In genomic region chr17:8031261-8031661, GRCh38 we compare ENCODE assay signal across 18 cellular contexts. TPM values are rescaled to one million over a fixed set of nuclear protein-coding genes. Genes with fewer than 3 reads are reported as not detected.
A peak's percentile ranks its signal among the peaks of the same experiment; 100 is the strongest.
DNase-seq lines count a peak whose midpoint lies in the region; ATAC-seq and TF ChIP-seq lines count a peak whose summit lies in the region.
"Had no signal": no experiment of that assay in that cellular context is flagged by ENCODE, and none has a peak within 500 bp of the region (broad histone marks: within the 10 kb centered on the region; RNA-seq: fewer than 3 reads in every experiment).

No MANE protein-coding gene starts in this region.

- TF ChIP-seq CTCF in liver (IDR thresholded peaks at IDR 0.05; ENCODE audit: low read depth, low read length, missing input control), result no peak
- no peak for TF ChIP-seq CTCF in transverse colon (IDR thresholded peaks at IDR 0.05)

- no peak overlapping the region for H2AK5ac ChIP-seq in mesendoderm (ENCODE audit: low read length)

- H3K4me1 ChIP-seq in right cardiac atrium (ENCODE audit: control insufficient read depth, insufficient read depth, low read length) (no peaks in the 10 kb centered on the region), liver (ENCODE audit: control insufficient read depth in 4 of 4, insufficient read depth in 4 of 4, low read length in 3 of 4) (peaks cover 0 to 9% (median 1%) of the 10 kb centered on the region in 4 donors), mesendoderm (ENCODE audit: control insufficient read depth, low read depth, low read length) (no peaks in the 10 kb centered on the region), transverse colon (no peaks in the 10 kb centered on the region)
- H3K4me1 ChIP-seq: BLaER1 had no signal

- no peaks in the 10 kb centered on the region for H3K79me2 ChIP-seq in mesendoderm (ENCODE audit: control insufficient read depth, insufficient read depth, low read length)

- in situ Hi-C loops in transverse colon (cut with MboI; ENCODE audit: low pct_ligation_motif_present in 1 of 4, low pct_unique_long_range_greater_than_20kb in 1 of 4, low sequenced_read_pairs in 3 of 4), result no loop called here

- H3K4me3 ChIP-seq in right cardiac atrium (ENCODE audit: low read length), result no peak overlapping the region
- H3K4me3 ChIP-seq in liver (ENCODE audit: low read depth in 1 of 3, low read length in 3 of 3), result no peak overlapping the region
- no peak overlapping the region for H3K4me3 ChIP-seq in mesendoderm (ENCODE audit: low read length)
- H3K4me3 ChIP-seq in transverse colon, result no peak overlapping the region
- H3K4me3 ChIP-seq: BLaER1 had no signal

- H3K18ac ChIP-seq in mesendoderm (ENCODE audit: low read length), result no peak overlapping the region

- no peaks in the 10 kb centered on the region for H3K9me3 ChIP-seq in right cardiac atrium (ENCODE audit: control insufficient read depth, low read length)
- no peaks in the 10 kb centered on the region for H3K9me3 ChIP-seq in liver (ENCODE audit: control insufficient read depth in 4 of 4, low read length in 3 of 4)
- no peaks in the 10 kb centered on the region for H3K9me3 ChIP-seq in transverse colon
- H3K9me3 ChIP-seq: BLaER1 had no signal

- TF ChIP-seq EP300 in transverse colon (IDR thresholded peaks at IDR 0.05; ENCODE audit: low read depth), result no peak

- no peak overlapping the region for H4K8ac ChIP-seq in mesendoderm (ENCODE audit: low read depth, low read length)

- no peak overlapping the region for H3K9ac ChIP-seq in liver (ENCODE audit: low read depth in 1 of 2, low read length in 2 of 2)
- no peak overlapping the region for H3K9ac ChIP-seq in mesendoderm (ENCODE audit: low read length)
- H3K9ac ChIP-seq: BLaER1 had no signal

- H4K5ac ChIP-seq in mesendoderm (ENCODE audit: low read length), result no peak overlapping the region

- no peak overlapping the region for H2BK120ac ChIP-seq in mesendoderm (ENCODE audit: low read depth, low read length)

- TF ChIP-seq POLR2A in transverse colon (IDR thresholded peaks at IDR 0.05), result no peak

- H3K27ac ChIP-seq in right cardiac atrium (ENCODE audit: low read length) (no peak overlapping the region), liver (ENCODE audit: low read depth in 1 of 2, low read length in 2 of 2) (no peak overlapping the region), mesendoderm (ENCODE audit: low read depth, low read length) (no peak overlapping the region), transverse colon (no peak overlapping the region)
- H3K27ac ChIP-seq: BLaER1 had no signal

- H3K79me1 ChIP-seq in mesendoderm (ENCODE audit: low read length), result no peaks in the 10 kb centered on the region

- ATAC-seq in right cardiac atrium, result no peak
- ATAC-seq: CD8-positive, alpha-beta T cell had no signal

- H3K4ac ChIP-seq in mesendoderm (ENCODE audit: low read depth, low read length), result no peak overlapping the region

- 69% methylated on average over 6 of the region's 6 CpGs for WGBS in right cardiac atrium
- WGBS in liver, result 59% methylated on average over 6 of the region's 6 CpGs
- no CpG with 5 or more reads among the region's 6 CpGs for WGBS in mesendoderm (ENCODE audit: extremely low coverage, insufficient coverage, low lambda C conversion rate)
- WGBS in transverse colon (ENCODE audit: low coverage in 1 of 2), 2 donors, result 80% methylated on average over 6 of the region's 6 CpGs; no CpG with 5 or more reads in 1 of the 2 donors

- TF ChIP-seq RAD21 in liver (IDR thresholded peaks at IDR 0.05), result no peak

- H3K27me3 ChIP-seq in right cardiac atrium (ENCODE audit: control insufficient read depth, insufficient read depth) (no peaks in the 10 kb centered on the region), liver (ENCODE audit: control insufficient read depth in 4 of 4, insufficient read depth in 4 of 4, low read length in 3 of 4) (peaks cover 0 to 6% (median 0%) of the 10 kb centered on the region in 4 donors), mesendoderm (ENCODE audit: insufficient read depth, low read length, poor library complexity) (no peaks in the 10 kb centered on the region), transverse colon (peaks cover 38% of the 10 kb centered on the region)
- H3K27me3 ChIP-seq: BLaER1 had no signal

- no peak overlapping the region for H3K23ac ChIP-seq in mesendoderm (ENCODE audit: low read length)

- H3K56ac ChIP-seq in mesendoderm (ENCODE audit: low read length), result no peak overlapping the region

- no peak overlapping the region for H3K4me2 ChIP-seq in mesendoderm (ENCODE audit: low read length)
- H3K4me2 ChIP-seq: BLaER1 had no signal

- H2BK15ac ChIP-seq in mesendoderm (replicated peaks; ENCODE audit: low read depth), result no peak overlapping the region

- DNase-seq in cardiac septum (ENCODE audit: low spot score), result peak; percentile 47
- no peak for DNase-seq in right cardiac atrium
- peak; percentile 49 for DNase-seq in islet precursor cell
- no peak for DNase-seq in mesendoderm
- DNase-seq in transverse colon, result no peak
- DNase-seq in anterior cingulate cortex (lab: John Stamatoyannopoulos, UW), result no peak
- DNase-seq in NCI-H1694 (lab: John Stamatoyannopoulos, UW), result no peak
- DNase-seq: 8988T; Calu3; CD8-positive, alpha-beta T cell; DMS79 treated with DMSO at 0.1 percent for 48 hours; GF-D8; GOT3; H9 had no signal

- H2BK5ac ChIP-seq in mesendoderm (ENCODE audit: low read length), result no peak overlapping the region

- intact Hi-C loops in cardiac septum (cut with DNase I), result no loop called here
- intact Hi-C loops in right cardiac atrium (cut with DNase I), result no loop called here
- intact Hi-C loops in transverse colon (cut with DNase I; ENCODE audit: low total_unique reads), result no loop called here

- no peaks in the 10 kb centered on the region for H3K36me3 ChIP-seq in liver (ENCODE audit: control insufficient read depth in 4 of 4, insufficient read depth in 3 of 4, low read depth in 1 of 4, low read length in 3 of 4)
- no peaks in the 10 kb centered on the region for H3K36me3 ChIP-seq in mesendoderm (ENCODE audit: control insufficient read depth, insufficient read depth, low read length)
- H3K36me3 ChIP-seq in transverse colon, result no peaks in the 10 kb centered on the region
- H3K36me3 ChIP-seq: BLaER1 had no signal

TF ChIP-seq in liver, 16 proteins besides CTCF, POLR2A, EP300 and RAD21:
- TF ChIP-seq MAX (IDR thresholded peaks at IDR 0.05) (no peak), HNF4A (conservative IDR thresholded peaks at IDR 0.05) (peak; percentile 24 to 33)

RNA-seq across cellular contexts. Expression of gene ALOX15B, which starts 7.6 kb away (rescaled TPM):
- total RNA-seq in cardiac septum (not detected), right cardiac atrium (under 1 TPM; 0.25 to 0.68 (median 0.46) TPM), liver (1 to 10 TPM in 1 of 2 donors, under 1 TPM in 1; 0.92 to 1.0 TPM), transverse colon (10 to 100 TPM in 1 of 4 donors, 1 to 10 TPM in 3; 3.3 to 44.4 (median 5.4) TPM)
- polyA plus RNA-seq in right cardiac atrium (0.54 TPM), liver (under 1 TPM; 0.16 to 0.19 TPM)
- 0.03 TPM for polyA plus RNA-seq in mesendoderm (2013, experiment 1 of 2)
- polyA plus RNA-seq in mesendoderm (2013, experiment 2 of 2), result 0.07 TPM
- total RNA-seq: Calu3; CD8-positive, alpha-beta T cell; H9 had no signal
- polyA plus RNA-seq: AG04450 had no signal

RNA-seq across cellular contexts. Expression of gene GUCY2D, which starts 28.8 kb away (rescaled TPM):
- not detected for total RNA-seq in cardiac septum
- total RNA-seq in right cardiac atrium, result under 1 TPM in 3 of 4 donors, not detected in 1; 0.23 to 0.85 (median 0.31) TPM
- polyA plus RNA-seq in right cardiac atrium, result 0.09 TPM
- total RNA-seq in liver, result under 1 TPM in 1 of 2 donors, not detected in 1; 0.09 TPM
- polyA plus RNA-seq in liver, result under 1 TPM in 1 of 2 donors, not detected in 1; 0.14 TPM
- not detected for polyA plus RNA-seq in mesendoderm (2013, experiment 1 of 2)
- not detected for polyA plus RNA-seq in mesendoderm (2013, experiment 2 of 2)
- under 1 TPM in 1 of 4 donors, not detected in 3; 0.14 TPM for total RNA-seq in transverse colon
- total RNA-seq: A673; Calu3; CD8-positive, alpha-beta T cell had no signal
- polyA plus RNA-seq: AG04450 had no signal

RNA-seq across cellular contexts. Expression of gene ALOX12B, which starts 56.3 kb away (rescaled TPM):
- total RNA-seq in cardiac septum, result not detected
- total RNA-seq in right cardiac atrium, result under 1 TPM in 1 of 4 donors, not detected in 3; 0.71 TPM
- not detected for polyA plus RNA-seq in right cardiac atrium
- total RNA-seq in liver, result not detected
- polyA plus RNA-seq in liver, result not detected
- 0.01 TPM for polyA plus RNA-seq in mesendoderm (2013, experiment 1 of 2)
- polyA plus RNA-seq in mesendoderm (2013, experiment 2 of 2), result 0.04 TPM
- not detected for total RNA-seq in transverse colon
- total RNA-seq: Calu3 had no signal
- polyA plus RNA-seq: AG04450 had no signal

Comparison
In these comparisons a context has a peak if more than half of its experiments do, and no peak if none do; other contexts are left out.
1. DNase-seq: peak in cardiac septum (single experiment) and islet precursor cell (single experiment); none in right cardiac atrium (0 of 3), mesendoderm (single experiment), transverse colon (single experiment), anterior cingulate cortex (0 of 58) and NCI-H1694 (single experiment).